Comparison of ENCODE assay signal across 9 cellular contexts in genomic region chrX:10157032-10157341, GRCh38. TPM values are rescaled to one million over a fixed set of nuclear protein-coding genes. Genes with fewer than 3 reads are reported as not detected.
DNase-seq lines count a peak whose midpoint lies in the region; ATAC-seq, FAIRE-seq and TF ChIP-seq lines count a peak whose summit lies in the region.
"Had no signal": no experiment of that assay in that cellular context is flagged by ENCODE, and none has a peak within 500 bp of the region (broad histone marks: within the 10 kb centered on the region; RNA-seq: fewer than 3 reads in every experiment).

No MANE protein-coding gene starts in this region.

- H3K36me3 ChIP-seq in A673 (ENCODE audit: insufficient read depth, low read length, poor library complexity, severe bottlenecking) = no peaks in the 10 kb centered on the region

- H3K9me3 ChIP-seq in A673 (ENCODE audit: low read depth, low read length, poor library complexity, severe bottlenecking) = no peaks in the 10 kb centered on the region

- H3K27ac ChIP-seq in VCaP (peak overlapping the region; percentile 77), A673 (ENCODE audit: low read depth, low read length, poor library complexity, severe bottlenecking) (no peak overlapping the region)

- no peak for FAIRE-seq in D721Med (lab: Jason Lieb, UNC)

- POLR2A ChIA-PET in A673 (lab: Charles Lee; ENCODE audit: low non-redundant PET) = no interaction called here

- no peak for TF ChIP-seq CTCF in GM12875 (IDR thresholded peaks at IDR 0.05; ENCODE audit: borderline replicate concordance, insufficient read depth, low read depth, low read length)
- no peak for TF ChIP-seq CTCF in VCaP (conservative IDR thresholded peaks at IDR 0.05)
- TF ChIP-seq CTCF in fibroblast of villous mesenchyme (IDR thresholded peaks at IDR 0.05; ENCODE audit: insufficient read depth, low read depth, low read length) = no peak
- TF ChIP-seq CTCF in retinal pigment epithelial cell (conservative IDR thresholded peaks at IDR 0.05; ENCODE audit: low read depth, low read length) = no peak
- TF ChIP-seq CTCF in A673 (conservative IDR thresholded peaks at IDR 0.05; ENCODE audit: low read depth, low read length) = no peak
- no peak for TF ChIP-seq CTCF in D721Med (IDR thresholded peaks at IDR 0.05; ENCODE audit: insufficient read depth, missing control alignments)

- peaks cover 14% of the 10 kb centered on the region for H3K4me1 ChIP-seq in A673 (ENCODE audit: insufficient read depth, low read length, poor library complexity, severe bottlenecking)

- CTCF ChIA-PET in A673 (lab: Charles Lee) = no interaction called here

- intact Hi-C loops in A673 (cut with micrococcal nuclease; ENCODE audit: unreplicated experiment) = no loop called here

- H3K4me3 ChIP-seq in GM12875 (ENCODE audit: low read depth, low read length) = peak overlapping the region; percentile 35
- H3K4me3 ChIP-seq in fibroblast of villous mesenchyme (ENCODE audit: low read depth, low read length) = peak overlapping the region; percentile 46
- H3K4me3 ChIP-seq in retinal pigment epithelial cell (ENCODE audit: low read length) = peak overlapping the region; percentile 43
- no peak overlapping the region for H3K4me3 ChIP-seq in A673 (ENCODE audit: low read depth, low read length, poor library complexity, severe bottlenecking)

- no peak for DNase-seq in fibroblast of villous mesenchyme (ENCODE audit: low read depth)
- no peak for DNase-seq in retinal pigment epithelial cell (ENCODE audit: low read depth)
- DNase-seq in A673 (ENCODE audit: low spot score) = no peak
- DNase-seq in D721Med (ENCODE audit: insufficient read length, low spot score) = no peak
- no peak for DNase-seq in effector CD8-positive, alpha-beta T cell (lab: John Stamatoyannopoulos, UW)
- DNase-seq: stimulated activated CD4-positive, alpha-beta T cell treated with anti-CD3 and anti-CD28 coated beads, Interleukin-2, amount 100 ng/mL, for 48 hours had no signal

- no peak for ATAC-seq in HG02610 (IDR thresholded peaks at IDR 0.05; ENCODE audit: unreplicated experiment)

- peaks cover 4% of the 10 kb centered on the region for H3K27me3 ChIP-seq in A673 (replicated peaks; ENCODE audit: insufficient read depth, low read depth, low read length, poor library complexity)

- BruUV-seq in A673 (replicated peaks; lab: Mats Ljungman, UMichigan) = no TSS peak

RNA-seq across cellular contexts. Expression of gene CLCN4, which starts 0.2 kb away (rescaled TPM):
- 1.3 and 2.3 TPM in 2 replicates for total RNA-seq in fibroblast of villous mesenchyme
- 1.7 and 1.8 TPM in 2 replicates for total RNA-seq in A673 (2021)
